ENCODE assay signal across 18 cellular contexts in genomic region chr4:38787693-38788092, GRCh38. TPM values are rescaled to one million over a fixed set of nuclear protein-coding genes. Genes with fewer than 3 reads are reported as not detected.
DNase-seq lines count a peak whose midpoint lies in the region; ATAC-seq, FAIRE-seq and TF ChIP-seq lines count a peak whose summit lies in the region.
"Had no signal": no experiment of that assay in that cellular context is flagged by ENCODE, and none has a peak within 500 bp of the region (broad histone marks: within the 10 kb centered on the region; RNA-seq: fewer than 3 reads in every experiment).

No MANE protein-coding gene starts in this region.

- no peak overlapping the region for H3K4me3 ChIP-seq in BLaER1 treated with 17β-estradiol and CSF1 and Interleukin-3, amounts not matched to agents 10 nM and 100 nM
- no peak overlapping the region for H3K4me3 ChIP-seq in keratinocyte (ENCODE audit: control insufficient read depth in 2 of 3, extremely low read depth in 1 of 3, insufficient read depth in 2 of 3, low read depth in 1 of 3, low read length in 3 of 3)
- no peak overlapping the region for H3K4me3 ChIP-seq in neutrophil (ENCODE audit: low read depth in 1 of 2, low read length in 1 of 2)
- H3K4me3 ChIP-seq: HAP-1, SJCRH30 had no signal

- no peaks in the 10 kb centered on the region for H3K27me3 ChIP-seq in BLaER1 treated with 17β-estradiol and CSF1 and Interleukin-3, amounts not matched to agents 10 nM and 100 nM
- H3K27me3 ChIP-seq in keratinocyte (ENCODE audit: control insufficient read depth, extremely low read depth, insufficient read depth, low read length) (no peaks in the 10 kb centered on the region), neutrophil (no peaks in the 10 kb centered on the region)
- H3K27me3 ChIP-seq: SJCRH30 had no signal

- H3K79me2 ChIP-seq in keratinocyte (ENCODE audit: control insufficient read depth, insufficient read depth, low read length) = no peaks in the 10 kb centered on the region

- peak; percentile 29 for DNase-seq in HuH-7 (ENCODE audit: low spot score)
- no peak for DNase-seq in keratinocyte (ENCODE audit: low read depth, low spot score)
- DNase-seq in cerebellar nuclear complex (lab: John Stamatoyannopoulos, UW) = no peak
- no peak for DNase-seq in NCI-H1105 treated with DMSO at 0.1 percent for 48 hours (lab: John Stamatoyannopoulos, UW)
- DNase-seq: KBM-7, NCI-H1436, NCI-H2081, NCI-H510A, NCI-H774, SJCRH30 had no signal

- peaks cover 0 to 11% (median 0%) of the 10 kb centered on the region in 11 experiments; a peak in 4 of 22 replicates for H3K36me3 ChIP-seq in BLaER1 treated with 17β-estradiol and CSF1 and Interleukin-3, amounts not matched to agents 10 nM and 100 nM
- H3K36me3 ChIP-seq in keratinocyte (ENCODE audit: control insufficient read depth in 2 of 2, extremely low read depth in 1 of 2, insufficient read depth in 2 of 2, low read length in 2 of 2) = no peaks in the 10 kb centered on the region
- H3K36me3 ChIP-seq in neutrophil = no peaks in the 10 kb centered on the region
- H3K36me3 ChIP-seq: HAP-1, SJCRH30 had no signal

- dilution Hi-C loops in keratinocyte (cut with MboI; ENCODE audit: extremely low pct_ligation_motif_present, low sequenced_read_pairs) = no loop called here

- H3K9me3 ChIP-seq in BLaER1 treated with 17β-estradiol and CSF1 and Interleukin-3, amounts not matched to agents 10 nM and 100 nM (replicated peaks in 1 of 11) = peaks cover 0 to 20% (median 12%) of the 10 kb centered on the region in 11 experiments; a peak in 18 of 22 replicates
- H3K9me3 ChIP-seq in keratinocyte (ENCODE audit: control insufficient read depth, low read depth, low read length) (no peaks in the 10 kb centered on the region), neutrophil (no peaks in the 10 kb centered on the region)
- H3K9me3 ChIP-seq: HAP-1, SJCRH30 had no signal

- peaks cover 50 to 97% (median 90%) of the 10 kb centered on the region in 10 experiments for H3K4me1 ChIP-seq in BLaER1 treated with 17β-estradiol and CSF1 and Interleukin-3, amounts not matched to agents 10 nM and 100 nM
- H3K4me1 ChIP-seq in keratinocyte (ENCODE audit: control insufficient read depth, extremely low read depth, insufficient read depth, low read length) (peaks cover 6% of the 10 kb centered on the region), neutrophil (ENCODE audit: control insufficient read depth in 1 of 2, insufficient read depth in 1 of 2, low read depth in 1 of 2, low read length in 1 of 2) (peaks cover 88 to 100% of the 10 kb centered on the region in 2 experiments)
- H3K4me1 ChIP-seq: HAP-1, SJCRH30 had no signal

- H3K9me1 ChIP-seq in keratinocyte (ENCODE audit: control insufficient read depth, extremely low read depth, insufficient read depth, low read length) = no peaks in the 10 kb centered on the region

- H3K9ac ChIP-seq in BLaER1 treated with 17β-estradiol and CSF1 and Interleukin-3, amounts not matched to agents 10 nM and 100 nM = no peak overlapping the region
- no peak overlapping the region for H3K9ac ChIP-seq in keratinocyte (ENCODE audit: control insufficient read depth, extremely low read depth, insufficient read depth, low read length)

- peak overlapping the region in 9 of 11 experiments; percentile 1 to 93 (median 45); a peak in 14 of 22 replicates for H3K27ac ChIP-seq in BLaER1 treated with 17β-estradiol and CSF1 and Interleukin-3, amounts not matched to agents 10 nM and 100 nM
- H3K27ac ChIP-seq in keratinocyte (ENCODE audit: control insufficient read depth, insufficient read depth, low read length) (peak overlapping the region; percentile 45), neutrophil (peak overlapping the region; percentile 92)
- H3K27ac ChIP-seq: C4-2B, HL-60, SJCRH30 had no signal

- H3K4me2 ChIP-seq in BLaER1 treated with 17β-estradiol and CSF1 and Interleukin-3, amounts not matched to agents 10 nM and 100 nM = peak overlapping the region in 7 of 11 experiments; percentile 22 to 88 (median 49); a peak in 11 of 22 replicates
- no peak overlapping the region for H3K4me2 ChIP-seq in keratinocyte (ENCODE audit: control insufficient read depth, extremely low read depth, insufficient read depth, low read depth, low read length)

- ATAC-seq in HG02623 (IDR thresholded peaks at IDR 0.05; ENCODE audit: unreplicated experiment) (no peak), GM19328 (IDR thresholded peaks at IDR 0.05; ENCODE audit: unreplicated experiment) (no peak)

- peak; percentile 5 for FAIRE-seq in keratinocyte (lab: Jason Lieb, UNC)
- FAIRE-seq: A204.1 had no signal

- H2AFZ ChIP-seq in keratinocyte (ENCODE audit: control insufficient read depth, low read length) = peak overlapping the region; percentile 47

- H4K20me1 ChIP-seq in BLaER1 treated with 17β-estradiol and CSF1 and Interleukin-3, amounts not matched to agents 10 nM and 100 nM = no peaks in the 10 kb centered on the region
- no peaks in the 10 kb centered on the region for H4K20me1 ChIP-seq in keratinocyte (ENCODE audit: control insufficient read depth, extremely low read depth, insufficient read depth, low read length)

- no peak for TF ChIP-seq CTCF in keratinocyte (optimal IDR thresholded peaks at IDR 0.05 in 1 of 3, IDR thresholded peaks at IDR 0.05 in 1 of 3, conservative IDR thresholded peaks at IDR 0.05 in 1 of 3; ENCODE audit: extremely low read depth in 1 of 3, insufficient read depth in 2 of 3, low read length in 3 of 3)
- TF ChIP-seq CTCF in neutrophil (IDR thresholded peaks at IDR 0.05) = no peak

RNA-seq across cellular contexts. Expression of gene TLR10, which starts 4.9 kb away (rescaled TPM):
- polyA plus RNA-seq in keratinocyte = 0.01 to 0.23 TPM (median 0.05 TPM) in 3 replicates
- 1.3 TPM for polyA plus RNA-seq in keratinocyte (2011; ENCODE audit: low read depth)
- 0.13 TPM in 1 of 2 replicates, not detected in the other for polyA plus RNA-seq in keratinocyte (2011; cell fraction: cytosol; rRNA removed)
- polyA plus RNA-seq in keratinocyte (2011; cell fraction: nucleus; rRNA removed) = 0.11 and 0.13 TPM in 2 replicates
- 0.83 TPM in 1 of 2 replicates, not detected in the other for polyA plus RNA-seq in keratinocyte (2012; ENCODE audit: low replicate concordance)
- 0.06 TPM in 1 of 3 replicates, not detected in the others for polyA minus RNA-seq in keratinocyte
- polyA minus RNA-seq in keratinocyte (2011; cell fraction: cytosol; rRNA and poly(A)+ RNA removed) = not detected
- 0.39 and 0.42 TPM in 2 replicates for polyA minus RNA-seq in keratinocyte (2011; cell fraction: nucleus; rRNA and poly(A)+ RNA removed)

RNA-seq across cellular contexts. Expression of gene TLR1, which starts 16.9 kb away (rescaled TPM):
- 0.42 to 1.6 TPM (median 0.73 TPM) in 3 replicates for polyA plus RNA-seq in keratinocyte
- polyA plus RNA-seq in keratinocyte (2011; ENCODE audit: low read depth) = 2.5 TPM
- 0.43 and 1.2 TPM in 2 replicates for polyA plus RNA-seq in keratinocyte (2011; cell fraction: cytosol; rRNA removed)
- polyA plus RNA-seq in keratinocyte (2011; cell fraction: nucleus; rRNA removed) = 3.3 and 3.7 TPM in 2 replicates
- polyA plus RNA-seq in keratinocyte (2012; ENCODE audit: low replicate concordance) = 0.25 and 3.2 TPM in 2 replicates
- 1.2 to 2.1 TPM (median 1.6 TPM) in 3 replicates for polyA minus RNA-seq in keratinocyte
- not detected for polyA minus RNA-seq in keratinocyte (2011; cell fraction: cytosol; rRNA and poly(A)+ RNA removed)
- polyA minus RNA-seq in keratinocyte (2011; cell fraction: nucleus; rRNA and poly(A)+ RNA removed) = 5.8 and 11.0 TPM in 2 replicates
